In the genomic region with DNA sequence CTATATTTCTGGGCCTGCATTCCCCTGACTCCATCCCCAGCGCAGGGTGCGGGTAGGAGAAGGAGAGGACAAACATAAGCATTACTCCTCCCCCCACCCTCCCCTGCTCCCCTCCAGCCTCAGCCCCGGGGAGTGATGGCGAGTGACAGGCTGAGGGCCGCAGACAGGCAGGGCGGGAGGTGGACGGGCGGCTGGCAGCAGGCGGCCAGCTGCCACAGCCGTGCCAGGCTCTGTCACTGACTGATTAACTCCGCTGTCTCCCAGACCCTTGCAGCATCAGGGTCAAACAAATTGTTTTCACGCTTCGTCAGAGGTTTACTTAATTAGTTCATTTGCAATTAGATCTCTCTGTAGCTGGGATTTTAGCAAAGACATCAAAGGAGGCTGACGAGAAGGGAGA, we compare ENCODE assay signal across 16 cellular contexts. TPM values are rescaled to one million over a fixed set of nuclear protein-coding genes. Genes with fewer than 3 reads are reported as not detected.
A peak's percentile ranks its signal among the peaks of the same experiment; 100 is the strongest.
DNase-seq lines count a peak whose midpoint lies in the region; ATAC-seq lines count a peak whose summit lies in the region.
"Had no signal": no experiment of that assay in that cellular context is flagged by ENCODE, and none has a peak within 500 bp of the region (broad histone marks: within the 10 kb centered on the region; RNA-seq: fewer than 3 reads in every experiment).

No MANE protein-coding gene starts in this region.

- DNase-seq in Right ventricle myocardium inferior (ENCODE audit: missing footprints) (peak; percentile 28), cardiac septum (ENCODE audit: low spot score) (no peak), retina (peak; percentile 76), activated gamma-delta T cell treated with Interleukin-2 at 50 U/mL for 16 hours (no peak), NCI-H2107 treated with DMSO at 0.1 percent for 48 hours (lab: John Stamatoyannopoulos, UW; ENCODE audit: unreplicated experiment) (no peak), T-cell (no peak)
- DNase-seq: EL, HFFc6, KG1, NCI-H345, PC-9 had no signal

- H3K36me3 Mint-ChIP-seq in T-cell: peaks cover 10% of the 10 kb centered on the region

- no peaks in the 10 kb centered on the region for H3K27me3 Mint-ChIP-seq in T-cell

- peaks cover 0 to 3% (median 0%) of the 10 kb centered on the region in 3 donors for H3K4me1 Mint-ChIP-seq in T-cell

- H3K4me3 Mint-ChIP-seq in T-cell: no peak overlapping the region
- H3K4me3 Mint-ChIP-seq: HFFc6 had no signal

- no peaks in the 10 kb centered on the region for H3K9me3 Mint-ChIP-seq in T-cell
- H3K9me3 Mint-ChIP-seq: HFFc6 had no signal

- ATAC-seq in Right ventricle myocardium inferior: no peak
- no peak for ATAC-seq in T-cell (replicated peaks in 1 of 4)
- ATAC-seq: A549, HepG2 had no signal

- CTCF ChIA-PET in T-cell (lab: Charles Lee): interaction anchor here in 1 of 2 donors (2.2 kb wide), 1 partner anchor 163 kb away, joined by 5 read pairs; no protein-coding TSS in a partner anchor

- H3K27ac ChIP-seq in cingulate gyrus (ENCODE audit: low read depth, low read length): peak overlapping the region; percentile 39
- H3K27ac ChIP-seq: A549, C4-2B, PC-9, SJSA1 had no signal

- no peak overlapping the region for H3K27ac Mint-ChIP-seq in T-cell
- H3K27ac Mint-ChIP-seq: HFFc6 had no signal

- POLR2A ChIA-PET in T-cell (lab: Charles Lee): no interaction called here

- intact Hi-C loops in Right ventricle myocardium inferior (cut with DNase I): no loop called here
- intact Hi-C loops in cardiac septum (cut with DNase I): loop anchor here (1.0 kb wide), 1 partner anchor 219 kb away; no protein-coding TSS in a partner anchor

RNA-seq across cellular contexts. Expression of gene FOXP4, which starts 41.9 kb away (rescaled TPM):
- total RNA-seq in Right ventricle myocardium inferior: 13.9 TPM
- 20.3 TPM for total RNA-seq in cardiac septum
- 10 to 100 TPM in 1 of 5 donors, 1 to 10 TPM in 4; 4.6 to 10.1 (median 9.5) TPM for total RNA-seq in T-cell

RNA-seq across cellular contexts. Expression of gene MDFI, which starts 50.2 kb away (rescaled TPM):
- total RNA-seq in Right ventricle myocardium inferior (1.3 TPM), cardiac septum (4.3 TPM), T-cell (not detected)
- total RNA-seq: HepG2, SJSA1 had no signal

Comparison
In these comparisons a context has a peak if more than half of its experiments do, and no peak if none do; other contexts are left out.
1. DNase-seq: peak in Right ventricle myocardium inferior (single experiment) and retina (single experiment); none in cardiac septum (single experiment), activated gamma-delta T cell treated with Interleukin-2 at 50 U/mL for 16 hours (single experiment), NCI-H2107 treated with DMSO at 0.1 percent for 48 hours (single experiment) and T-cell (0 of 34).